In genomic region chrX:39903343-39903742, GRCh38 we compare ENCODE assay signal across 1 cellular context.
TF ChIP-seq lines count a peak whose summit lies in the region.

No MANE protein-coding gene starts in this region.

TF ChIP-seq in GM23338, 12 proteins besides CTCF, POLR2A, EP300 and RAD21 (continued from another document):
- TF ChIP-seq ZNF462 (CRISPR knock-in tag; IDR thresholded peaks at IDR 0.05) (no peak), REST (IDR thresholded peaks at IDR 0.05; ENCODE audit: unreplicated experiment) (no peak), NANOG (IDR thresholded peaks at IDR 0.05; ENCODE audit: borderline replicate concordance) (no peak), ZNF331 (CRISPR knock-in tag; IDR thresholded peaks at IDR 0.05; ENCODE audit: low read depth) (no peak), JUNB (IDR thresholded peaks at IDR 0.05; ENCODE audit: unreplicated experiment) (no peak), CREB1 (CRISPR knock-in tag; IDR thresholded peaks at IDR 0.05; ENCODE audit: low read depth) (no peak)
